ENCODE assay signal across 13 cellular contexts in genomic region chr6:94956910-94957309, GRCh38.
"Had no signal": no experiment of that assay in that cellular context is flagged by ENCODE, and none has a peak within 500 bp of the region (broad histone marks: within the 10 kb centered on the region; RNA-seq: fewer than 3 reads in every experiment).

No MANE protein-coding gene starts in this region.

- H3K4me3 Mint-ChIP-seq: activated T-cell treated with anti-CD3 and anti-CD28 coated beads, Interleukin-2, amount 50 U/mL, for 24 hours; immature natural killer cell; naive B cell; stimulated activated effector memory CD8-positive, alpha-beta T cell treated with anti-CD3 and anti-CD28 coated beads, Interleukin-12 subunit alpha, Interleukin-12 subunit beta, amount 100 ng/mL, for 72 hours had no signal

- DNase-seq: activated effector memory CD4-positive, alpha-beta T cell treated with anti-CD3 and anti-CD28 coated beads, Interleukin-2, amount 50 U/mL, for 16 hours; activated T-cell treated with anti-CD3 and anti-CD28 coated beads, Interleukin-2, amount 50 U/mL, for 24 hours; esophagus squamous epithelium; foreskin fibroblast; immature natural killer cell; left colon; midbrain; naive B cell; posterior cingulate gyrus; right cardiac atrium; T-helper 9 cell; thyroid gland had no signal

- H3K27me3 Mint-ChIP-seq: activated T-cell treated with anti-CD3 and anti-CD28 coated beads, Interleukin-2, amount 50 U/mL, for 24 hours; naive B cell had no signal

- ATAC-seq: left colon; right cardiac atrium; stimulated activated effector memory CD8-positive, alpha-beta T cell treated with anti-CD3 and anti-CD28 coated beads, Interleukin-12 subunit alpha, Interleukin-12 subunit beta, amount 100 ng/mL, for 72 hours had no signal

- H3K4me1 Mint-ChIP-seq: immature natural killer cell; naive B cell; stimulated activated effector memory CD8-positive, alpha-beta T cell treated with anti-CD3 and anti-CD28 coated beads, Interleukin-12 subunit alpha, Interleukin-12 subunit beta, amount 100 ng/mL, for 72 hours had no signal

- H3K27ac Mint-ChIP-seq: activated T-cell treated with anti-CD3 and anti-CD28 coated beads, Interleukin-2, amount 50 U/mL, for 24 hours; immature natural killer cell; naive B cell; stimulated activated effector memory CD8-positive, alpha-beta T cell treated with anti-CD3 and anti-CD28 coated beads, Interleukin-12 subunit alpha, Interleukin-12 subunit beta, amount 100 ng/mL, for 72 hours had no signal

- H3K36me3 Mint-ChIP-seq: immature natural killer cell; naive B cell; stimulated activated effector memory CD8-positive, alpha-beta T cell treated with anti-CD3 and anti-CD28 coated beads, Interleukin-12 subunit alpha, Interleukin-12 subunit beta, amount 100 ng/mL, for 72 hours had no signal

- H3K9me3 Mint-ChIP-seq: naive B cell; stimulated activated effector memory CD8-positive, alpha-beta T cell treated with anti-CD3 and anti-CD28 coated beads, Interleukin-12 subunit alpha, Interleukin-12 subunit beta, amount 100 ng/mL, for 72 hours had no signal
